In the genomic region with DNA sequence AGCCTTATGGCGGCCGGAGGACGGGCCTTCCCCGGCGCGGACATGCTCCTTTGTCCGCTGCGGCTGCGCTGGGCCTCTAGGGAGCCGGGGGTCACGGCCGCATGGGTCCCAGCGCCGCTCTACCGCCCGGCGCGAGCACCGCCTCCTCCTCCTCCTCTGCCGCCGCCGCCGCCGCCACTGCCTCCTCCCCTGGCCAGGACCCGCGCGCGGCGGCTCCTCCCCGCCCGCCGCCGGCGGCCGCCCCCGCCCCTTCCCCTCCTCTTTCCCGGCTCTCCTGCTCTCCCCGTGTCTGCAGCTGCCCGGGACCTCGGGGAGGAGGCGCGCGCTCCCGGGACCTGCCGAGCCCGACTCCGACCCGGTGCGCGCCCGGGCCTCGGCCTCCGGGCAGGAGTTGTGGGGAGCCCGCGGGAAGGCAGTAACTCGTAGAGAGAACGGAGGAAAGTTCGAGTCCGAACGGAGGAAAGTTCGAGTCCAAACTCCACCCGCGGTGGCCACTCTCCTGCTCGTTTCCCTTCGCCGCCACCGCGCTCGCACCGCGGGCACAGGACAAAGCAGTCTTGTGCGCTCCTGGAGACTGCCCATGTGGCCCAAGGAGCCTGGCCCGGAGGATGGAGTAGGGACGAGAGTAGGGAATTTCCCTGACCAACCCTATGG, we compare ENCODE assay signal across 8 cellular contexts. TPM values are rescaled to one million over a fixed set of nuclear protein-coding genes. Genes with fewer than 3 reads are reported as not detected.
A peak's percentile ranks its signal among the peaks of the same experiment; 100 is the strongest.
DNase-seq lines count a peak whose midpoint lies in the region; ATAC-seq, FAIRE-seq and TF ChIP-seq lines count a peak whose summit lies in the region.

A gene with protein sequence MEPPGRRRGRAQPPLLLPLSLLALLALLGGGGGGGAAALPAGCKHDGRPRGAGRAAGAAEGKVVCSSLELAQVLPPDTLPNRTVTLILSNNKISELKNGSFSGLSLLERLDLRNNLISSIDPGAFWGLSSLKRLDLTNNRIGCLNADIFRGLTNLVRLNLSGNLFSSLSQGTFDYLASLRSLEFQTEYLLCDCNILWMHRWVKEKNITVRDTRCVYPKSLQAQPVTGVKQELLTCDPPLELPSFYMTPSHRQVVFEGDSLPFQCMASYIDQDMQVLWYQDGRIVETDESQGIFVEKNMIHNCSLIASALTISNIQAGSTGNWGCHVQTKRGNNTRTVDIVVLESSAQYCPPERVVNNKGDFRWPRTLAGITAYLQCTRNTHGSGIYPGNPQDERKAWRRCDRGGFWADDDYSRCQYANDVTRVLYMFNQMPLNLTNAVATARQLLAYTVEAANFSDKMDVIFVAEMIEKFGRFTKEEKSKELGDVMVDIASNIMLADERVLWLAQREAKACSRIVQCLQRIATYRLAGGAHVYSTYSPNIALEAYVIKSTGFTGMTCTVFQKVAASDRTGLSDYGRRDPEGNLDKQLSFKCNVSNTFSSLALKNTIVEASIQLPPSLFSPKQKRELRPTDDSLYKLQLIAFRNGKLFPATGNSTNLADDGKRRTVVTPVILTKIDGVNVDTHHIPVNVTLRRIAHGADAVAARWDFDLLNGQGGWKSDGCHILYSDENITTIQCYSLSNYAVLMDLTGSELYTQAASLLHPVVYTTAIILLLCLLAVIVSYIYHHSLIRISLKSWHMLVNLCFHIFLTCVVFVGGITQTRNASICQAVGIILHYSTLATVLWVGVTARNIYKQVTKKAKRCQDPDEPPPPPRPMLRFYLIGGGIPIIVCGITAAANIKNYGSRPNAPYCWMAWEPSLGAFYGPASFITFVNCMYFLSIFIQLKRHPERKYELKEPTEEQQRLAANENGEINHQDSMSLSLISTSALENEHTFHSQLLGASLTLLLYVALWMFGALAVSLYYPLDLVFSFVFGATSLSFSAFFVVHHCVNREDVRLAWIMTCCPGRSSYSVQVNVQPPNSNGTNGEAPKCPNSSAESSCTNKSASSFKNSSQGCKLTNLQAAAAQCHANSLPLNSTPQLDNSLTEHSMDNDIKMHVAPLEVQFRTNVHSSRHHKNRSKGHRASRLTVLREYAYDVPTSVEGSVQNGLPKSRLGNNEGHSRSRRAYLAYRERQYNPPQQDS (N-terminal part only) (minus strand): TSS at position 179 of the 654 bp plus-strand sequence. CDS start 282 bp downstream, outside the sequence.

- H3K36me3 Mint-ChIP-seq in activated CD8-positive, alpha-beta T cell treated with anti-CD3 and anti-CD28 coated beads, Interleukin-2, amount 10 ng/mL, durations not matched to agents 7 days and 5 days (ENCODE audit: low read depth) = no peaks in the 10 kb centered on the region
- peaks cover 0 to 2% of the 10 kb centered on the region in 2 donors for H3K36me3 Mint-ChIP-seq in stimulated activated naive B cell treated with anti-CD40 and anti-IgM and Interleukin-4, amounts not matched to agents 10 μg/mL and 1 μg/mL and 100 μg/mL, for 72 hours

- peak; percentile 76 for DNase-seq in COLO668 (lab: John Stamatoyannopoulos, UW; ENCODE audit: unreplicated experiment)
- peak; percentile 57 for DNase-seq in H54 (ENCODE audit: insufficient read length, low spot score)
- DNase-seq in NCI-H2171 (lab: John Stamatoyannopoulos, UW) = peak; percentile 20
- peak; percentile 41 for DNase-seq in activated CD8-positive, alpha-beta T cell treated with anti-CD3 and anti-CD28 coated beads, Interleukin-2, amount 10 ng/mL, durations not matched to agents 7 days and 5 days
- DNase-seq in stimulated activated naive B cell treated with anti-CD40 and anti-IgM and Interleukin-4, amounts not matched to agents 10 μg/mL and 1 μg/mL and 100 μg/mL, for 72 hours = peak; percentile 7
- DNase-seq in NK-92 treated with Interleukin-12 subunit alpha and Interleukin-12 subunit beta, amount 100 ng/mL, for 24 hours (lab: John Stamatoyannopoulos, UW) = no peak

- H3K27me3 Mint-ChIP-seq in activated CD8-positive, alpha-beta T cell treated with anti-CD3 and anti-CD28 coated beads, Interleukin-2, amount 10 ng/mL, durations not matched to agents 7 days and 5 days (ENCODE audit: low read depth) = peaks cover 6% of the 10 kb centered on the region
- peaks cover 31 to 39% of the 10 kb centered on the region in 2 donors for H3K27me3 Mint-ChIP-seq in stimulated activated naive B cell treated with anti-CD40 and anti-IgM and Interleukin-4, amounts not matched to agents 10 μg/mL and 1 μg/mL and 100 μg/mL, for 72 hours

- H3K9me3 Mint-ChIP-seq in activated CD8-positive, alpha-beta T cell treated with anti-CD3 and anti-CD28 coated beads, Interleukin-2, amount 10 ng/mL, durations not matched to agents 7 days and 5 days (ENCODE audit: insufficient read depth) = no peaks in the 10 kb centered on the region
- no peaks in the 10 kb centered on the region for H3K9me3 Mint-ChIP-seq in stimulated activated naive B cell treated with anti-CD40 and anti-IgM and Interleukin-4, amounts not matched to agents 10 μg/mL and 1 μg/mL and 100 μg/mL, for 72 hours

- no peaks in the 10 kb centered on the region for H3K36me3 ChIP-seq in esophagus (ENCODE audit: control insufficient read depth in 2 of 2, insufficient read depth in 2 of 2, low read length in 1 of 2)

- WGBS in esophagus, 2 donors = 2% methylated on average over 39 to 74 of the region's 74 CpGs

- no peak for FAIRE-seq in H54 (lab: Jason Lieb, UNC)

- H3K4me3 ChIP-seq in esophagus (ENCODE audit: low read depth in 1 of 2, low read length in 2 of 2) = peak within 1 kb of the TSS; percentile 50 to 73
- H3K4me3 ChIP-seq in mononuclear cell (ENCODE audit: low read length) = peak within 1 kb of the TSS; percentile 36

- no peaks in the 10 kb centered on the region for H3K9me3 ChIP-seq in esophagus (ENCODE audit: control insufficient read depth in 2 of 2, insufficient read depth in 1 of 2, low read depth in 1 of 2, low read length in 1 of 2)
- no peaks in the 10 kb centered on the region for H3K9me3 ChIP-seq in mononuclear cell (ENCODE audit: low read depth, low read length)

- no peaks in the 10 kb centered on the region for H3K27me3 ChIP-seq in esophagus (ENCODE audit: control insufficient read depth in 1 of 2, insufficient read depth in 2 of 2, low read length in 2 of 2)
- peaks cover 22% of the 10 kb centered on the region for H3K27me3 ChIP-seq in mononuclear cell (ENCODE audit: insufficient read depth, low read length)

- H3K4me1 Mint-ChIP-seq in activated CD8-positive, alpha-beta T cell treated with anti-CD3 and anti-CD28 coated beads, Interleukin-2, amount 10 ng/mL, durations not matched to agents 7 days and 5 days (ENCODE audit: low read depth) = peaks cover 19% of the 10 kb centered on the region
- peaks cover 9 to 19% of the 10 kb centered on the region in 2 donors for H3K4me1 Mint-ChIP-seq in stimulated activated naive B cell treated with anti-CD40 and anti-IgM and Interleukin-4, amounts not matched to agents 10 μg/mL and 1 μg/mL and 100 μg/mL, for 72 hours

- ATAC-seq in activated CD8-positive, alpha-beta T cell treated with anti-CD3 and anti-CD28 coated beads, Interleukin-2, amount 10 ng/mL, durations not matched to agents 7 days and 5 days = peak; percentile 78
- peak; percentile 74 to 76 for ATAC-seq in stimulated activated naive B cell treated with anti-CD40 and anti-IgM and Interleukin-4, amounts not matched to agents 10 μg/mL and 1 μg/mL and 100 μg/mL, for 72 hours (replicated peaks)

- TF ChIP-seq POLR2A in H54 (IDR thresholded peaks at IDR 0.05; ENCODE audit: low read depth, low read length) = peak; percentile 49

- H3K27ac ChIP-seq in esophagus (ENCODE audit: low read depth in 2 of 2, low read length in 1 of 2) = peak within 1 kb of the TSS; percentile 64 to 82

- peak within 1 kb of the TSS; percentile 83 for H3K27ac Mint-ChIP-seq in activated CD8-positive, alpha-beta T cell treated with anti-CD3 and anti-CD28 coated beads, Interleukin-2, amount 10 ng/mL, durations not matched to agents 7 days and 5 days
- H3K27ac Mint-ChIP-seq in stimulated activated naive B cell treated with anti-CD40 and anti-IgM and Interleukin-4, amounts not matched to agents 10 μg/mL and 1 μg/mL and 100 μg/mL, for 72 hours = peak within 1 kb of the TSS; percentile 60

- peak within 1 kb of the TSS; percentile 96 for H3K4me3 Mint-ChIP-seq in activated CD8-positive, alpha-beta T cell treated with anti-CD3 and anti-CD28 coated beads, Interleukin-2, amount 10 ng/mL, durations not matched to agents 7 days and 5 days
- peak within 1 kb of the TSS; percentile 88 to 91 for H3K4me3 Mint-ChIP-seq in stimulated activated naive B cell treated with anti-CD40 and anti-IgM and Interleukin-4, amounts not matched to agents 10 μg/mL and 1 μg/mL and 100 μg/mL, for 72 hours

- CTCF ChIA-PET in activated CD8-positive, alpha-beta T cell treated with anti-CD3 and anti-CD28 coated beads, Interleukin-2, amount 10 ng/mL, durations not matched to agents 7 days and 5 days (lab: Charles Lee) = interaction anchor here (1.2 kb wide), 1 partner anchor 10 kb away, joined by 5 read pairs; no protein-coding TSS in a partner anchor

- H3K4me1 ChIP-seq in esophagus (ENCODE audit: control insufficient read depth in 2 of 2, insufficient read depth in 2 of 2, low read length in 1 of 2) (peaks cover 0 to 2% of the 10 kb centered on the region in 2 donors), mononuclear cell (ENCODE audit: insufficient read depth, low read length) (peaks cover 11% of the 10 kb centered on the region)

- POLR2A ChIA-PET in activated CD8-positive, alpha-beta T cell treated with anti-CD3 and anti-CD28 coated beads, Interleukin-2, amount 10 ng/mL, durations not matched to agents 7 days and 5 days (lab: Charles Lee) = no interaction called here

RNA-seq across cellular contexts. Expression of the gene that starts here (rescaled TPM):
- total RNA-seq in activated CD8-positive, alpha-beta T cell treated with anti-CD3 and anti-CD28 coated beads, Interleukin-2, amount 10 ng/mL, durations not matched to agents 7 days and 5 days = 1 to 10 TPM; 2.3 to 3.1 TPM
- polyA plus RNA-seq in esophagus = 1 to 10 TPM; 4.3 to 4.8 TPM
- 2.2 TPM for total RNA-seq in mononuclear cell
